Comparison of ENCODE assay signal across 29 cellular contexts in the genomic region with DNA sequence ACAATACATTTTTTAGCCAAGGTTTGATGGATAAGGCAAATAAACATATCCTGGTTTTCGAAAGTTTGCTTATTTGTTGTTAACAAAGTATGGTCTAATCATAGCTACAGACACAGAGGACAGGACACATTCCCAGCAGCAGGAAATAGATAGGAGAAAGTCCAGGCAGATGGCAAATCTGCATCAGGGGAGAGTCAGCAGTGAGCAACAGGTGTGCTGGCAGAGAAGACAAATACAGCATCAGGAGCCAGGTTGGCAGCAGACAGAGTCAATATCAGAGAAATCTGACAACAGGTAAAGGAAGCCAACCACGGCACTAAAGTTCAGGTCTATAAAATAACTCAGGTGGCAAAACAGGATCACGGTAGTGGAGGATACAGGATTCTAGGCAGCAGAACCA.
A peak's percentile ranks its signal among the peaks of the same experiment; 100 is the strongest.
DNase-seq lines count a peak whose midpoint lies in the region; ATAC-seq lines count a peak whose summit lies in the region.
"Had no signal": no experiment of that assay in that cellular context is flagged by ENCODE, and none has a peak within 500 bp of the region (broad histone marks: within the 10 kb centered on the region; RNA-seq: fewer than 3 reads in every experiment).

No MANE protein-coding gene starts in this region.

- H3K79me1 ChIP-seq in mesenchymal stem cell (replicated peaks; ENCODE audit: low read length, poor library complexity, severe bottlenecking) = no peaks in the 10 kb centered on the region

- H3K9ac ChIP-seq in mesenchymal stem cell (ENCODE audit: low read length) = no peak overlapping the region
- H3K9ac ChIP-seq: BLaER1 treated with 17β-estradiol and CSF1 and Interleukin-3, amounts not matched to agents 10 nM and 100 nM; neural progenitor cell had no signal

- H2BK120ac ChIP-seq in mesenchymal stem cell (ENCODE audit: low read depth, low read length) = no peak overlapping the region

- H2BK12ac ChIP-seq in mesenchymal stem cell (ENCODE audit: low read length in 2 of 2) = no peak overlapping the region

- H3K4me2 ChIP-seq in mesenchymal stem cell (ENCODE audit: low read length, poor library complexity, severe bottlenecking) = no peak overlapping the region
- H3K4me2 ChIP-seq: BLaER1 treated with 17β-estradiol and CSF1 and Interleukin-3, amounts not matched to agents 10 nM and 100 nM; PC-9 had no signal

- no peak overlapping the region for H4K91ac ChIP-seq in mesenchymal stem cell (ENCODE audit: low read length)

- no peak overlapping the region for H2AFZ ChIP-seq in mesenchymal stem cell (ENCODE audit: low read depth, low read length)
- H2AFZ ChIP-seq: PC-9 had no signal

- H3K14ac ChIP-seq in mesenchymal stem cell (ENCODE audit: low read length in 2 of 2) = no peak overlapping the region

- no peak overlapping the region for H3K23ac ChIP-seq in mesenchymal stem cell (ENCODE audit: low read length in 2 of 2)

- no peak overlapping the region for H3K27ac Mint-ChIP-seq in activated CD4-positive, alpha-beta memory T cell treated with anti-CD3 and anti-CD28 coated beads for 36 hours
- H3K27ac Mint-ChIP-seq: activated naive CD8-positive, alpha-beta T cell; activated T-helper 2 cell treated with anti-CD3 and anti-CD28 coated beads, Interferon-gamma antibody, Interleukin-2, Interleukin-4, amounts not matched to agents 10 μg/mL and 5 μg/mL and 100 μg/mL, durations not matched to agents 14 hours and 24 hours and 36 hours; neural progenitor cell; stimulated activated naive CD8-positive, alpha-beta T cell treated with anti-CD3 and anti-CD28 coated beads, Interleukin-15, Interleukin-2, amounts not matched to agents 100 ng/mL and 50 ng/mL, for 24 hours; WTC11 had no signal

- no peak overlapping the region for H4K8ac ChIP-seq in mesenchymal stem cell (ENCODE audit: low read length)

- no peak overlapping the region for H3K4ac ChIP-seq in mesenchymal stem cell (ENCODE audit: low read depth in 1 of 2, low read length in 2 of 2)

- H2BK5ac ChIP-seq in mesenchymal stem cell (ENCODE audit: low read depth, low read length, poor library complexity, severe bottlenecking) = no peak overlapping the region

- H3K4me3 Mint-ChIP-seq in activated CD4-positive, alpha-beta memory T cell treated with anti-CD3 and anti-CD28 coated beads for 36 hours = no peak overlapping the region
- H3K4me3 Mint-ChIP-seq: activated naive CD8-positive, alpha-beta T cell; neural progenitor cell; stimulated activated naive CD8-positive, alpha-beta T cell treated with anti-CD3 and anti-CD28 coated beads, Interleukin-15, Interleukin-2, amounts not matched to agents 100 ng/mL and 50 ng/mL, for 24 hours; WTC11 had no signal

- no peaks in the 10 kb centered on the region for H3K36me3 Mint-ChIP-seq in activated CD4-positive, alpha-beta memory T cell treated with anti-CD3 and anti-CD28 coated beads for 36 hours
- H3K36me3 Mint-ChIP-seq: activated naive CD8-positive, alpha-beta T cell; neural progenitor cell; WTC11 had no signal

- intact Hi-C loops in activated CD4-positive, alpha-beta memory T cell treated with anti-CD3 and anti-CD28 coated beads for 36 hours (cut with micrococcal nuclease) = no loop called here

- DNase-seq in NCI-H748 (lab: John Stamatoyannopoulos, UW; ENCODE audit: unreplicated experiment) = peak; percentile 5
- DNase-seq in NCI-H748 treated with DMSO at 0.1 percent for 48 hours (lab: John Stamatoyannopoulos, UW) = no peak
- DNase-seq in NCI-H345 (lab: John Stamatoyannopoulos, UW) = peak; percentile 46
- DNase-seq in kidney tubule cell (ENCODE audit: low spot score) = peak; percentile 74
- no peak for DNase-seq in mesenchymal stem cell
- no peak for DNase-seq in activated CD4-positive, alpha-beta memory T cell treated with anti-CD3 and anti-CD28 coated beads for 36 hours
- DNase-seq: activated CD4-positive, alpha-beta T cell treated with anti-CD3 and anti-CD28 coated beads, Interleukin-2, amount 50 U/mL, for 4 hours; activated CD8-positive, alpha-beta memory T cell treated with anti-CD3 and anti-CD28 coated beads, Interleukin-2, amount 50 U/mL, for 4 hours; aorta; GDM1; hypothalamus; KG1; lower lobe of right lung; NCI-H2107; posterior cingulate gyrus; SHP77; sigmoid colon; T1000 had no signal

- H3K4me3 ChIP-seq in mesenchymal stem cell (ENCODE audit: insufficient read depth in 1 of 2, low read depth in 1 of 2, low read length in 2 of 2) = no peak overlapping the region
- H3K4me3 ChIP-seq: BLaER1 treated with 17β-estradiol and CSF1 and Interleukin-3, amounts not matched to agents 10 nM and 100 nM; cardiac muscle cell; HAP-1; lower lobe of right lung; neural progenitor cell; PC-9; sigmoid colon had no signal

- H3K4me1 ChIP-seq in mesenchymal stem cell (ENCODE audit: control insufficient read depth, insufficient read depth, low read depth, low read length) = peaks cover 1% of the 10 kb centered on the region
- H3K4me1 ChIP-seq: BLaER1 treated with 17β-estradiol and CSF1 and Interleukin-3, amounts not matched to agents 10 nM and 100 nM; lower lobe of right lung had no signal

- ATAC-seq in GM18909 (IDR thresholded peaks at IDR 0.05; ENCODE audit: poor library complexity, unreplicated experiment) (no peak), GM19395 (IDR thresholded peaks at IDR 0.05; ENCODE audit: unreplicated experiment) (no peak)
- ATAC-seq: lower lobe of right lung, WTC11 had no signal

- no peak overlapping the region for H3K18ac ChIP-seq in mesenchymal stem cell (ENCODE audit: low read depth in 1 of 2, low read length in 2 of 2)

- H2BK15ac ChIP-seq in mesenchymal stem cell (ENCODE audit: low read depth, poor library complexity, severe bottlenecking) = no peak overlapping the region

- H3K27me3 ChIP-seq in mesenchymal stem cell (ENCODE audit: control insufficient read depth in 1 of 2, insufficient read depth in 1 of 2, low read length in 2 of 2) = no peaks in the 10 kb centered on the region
- H3K27me3 ChIP-seq: BLaER1 treated with 17β-estradiol and CSF1 and Interleukin-3, amounts not matched to agents 10 nM and 100 nM; cardiac muscle cell; neural progenitor cell; sigmoid colon had no signal

- no peaks in the 10 kb centered on the region for H3K27me3 Mint-ChIP-seq in activated CD4-positive, alpha-beta memory T cell treated with anti-CD3 and anti-CD28 coated beads for 36 hours
- H3K27me3 Mint-ChIP-seq: activated naive CD8-positive, alpha-beta T cell had no signal

- H3K9me3 ChIP-seq in mesenchymal stem cell (ENCODE audit: control insufficient read depth, low read length) = no peaks in the 10 kb centered on the region
- H3K9me3 ChIP-seq: HAP-1, lower lobe of right lung, sigmoid colon had no signal

- POLR2A ChIA-PET in activated CD4-positive, alpha-beta memory T cell treated with anti-CD3 and anti-CD28 coated beads for 36 hours (lab: Charles Lee) = no interaction called here

- H3K27ac ChIP-seq in mesenchymal stem cell (ENCODE audit: low read length, poor library complexity, severe bottlenecking) = no peak overlapping the region
- H3K27ac ChIP-seq: BLaER1 treated with 17β-estradiol and CSF1 and Interleukin-3, amounts not matched to agents 10 nM and 100 nM; cardiac muscle cell; lower lobe of right lung; PC-9 had no signal

- H3K9me3 Mint-ChIP-seq in activated CD4-positive, alpha-beta memory T cell treated with anti-CD3 and anti-CD28 coated beads for 36 hours = no peaks in the 10 kb centered on the region
- H3K9me3 Mint-ChIP-seq: activated T-helper 2 cell treated with anti-CD3 and anti-CD28 coated beads, Interferon-gamma antibody, Interleukin-2, Interleukin-4, amounts not matched to agents 10 μg/mL and 5 μg/mL and 100 μg/mL, durations not matched to agents 14 hours and 24 hours and 36 hours; neural progenitor cell; stimulated activated naive CD8-positive, alpha-beta T cell treated with anti-CD3 and anti-CD28 coated beads, Interleukin-15, Interleukin-2, amounts not matched to agents 100 ng/mL and 50 ng/mL, for 24 hours; WTC11 had no signal

- CTCF ChIA-PET in activated CD4-positive, alpha-beta memory T cell treated with anti-CD3 and anti-CD28 coated beads for 36 hours (lab: Charles Lee) = no interaction called here

- no peaks in the 10 kb centered on the region for H3K36me3 ChIP-seq in mesenchymal stem cell (ENCODE audit: control insufficient read depth in 1 of 2, insufficient read depth in 2 of 2, low read depth in 1 of 2, low read length in 2 of 2)
- H3K36me3 ChIP-seq: BLaER1 treated with 17β-estradiol and CSF1 and Interleukin-3, amounts not matched to agents 10 nM and 100 nM; cardiac muscle cell; HAP-1; lower lobe of right lung; neural progenitor cell; sigmoid colon had no signal

- H2AK5ac ChIP-seq in mesenchymal stem cell (ENCODE audit: low read length, severe bottlenecking) = no peak overlapping the region

- 95% methylated on average over 3 of the region's 3 CpGs for WGBS in mesenchymal stem cell

- H3K4me1 Mint-ChIP-seq in activated CD4-positive, alpha-beta memory T cell treated with anti-CD3 and anti-CD28 coated beads for 36 hours (ENCODE audit: low read depth) = no peaks in the 10 kb centered on the region

Comparison
In these comparisons a context has a peak if more than half of its experiments do, and no peak if none do; other contexts are left out.
1. DNase-seq: peak in NCI-H748 (single experiment), NCI-H345 (single experiment) and kidney tubule cell (single experiment); none in NCI-H748 treated with DMSO at 0.1 percent for 48 hours (single experiment), mesenchymal stem cell (single experiment) and activated CD4-positive, alpha-beta memory T cell treated with anti-CD3 and anti-CD28 coated beads for 36 hours (single experiment).